Comparison of ENCODE assay signal across 9 cellular contexts in the genomic region with DNA sequence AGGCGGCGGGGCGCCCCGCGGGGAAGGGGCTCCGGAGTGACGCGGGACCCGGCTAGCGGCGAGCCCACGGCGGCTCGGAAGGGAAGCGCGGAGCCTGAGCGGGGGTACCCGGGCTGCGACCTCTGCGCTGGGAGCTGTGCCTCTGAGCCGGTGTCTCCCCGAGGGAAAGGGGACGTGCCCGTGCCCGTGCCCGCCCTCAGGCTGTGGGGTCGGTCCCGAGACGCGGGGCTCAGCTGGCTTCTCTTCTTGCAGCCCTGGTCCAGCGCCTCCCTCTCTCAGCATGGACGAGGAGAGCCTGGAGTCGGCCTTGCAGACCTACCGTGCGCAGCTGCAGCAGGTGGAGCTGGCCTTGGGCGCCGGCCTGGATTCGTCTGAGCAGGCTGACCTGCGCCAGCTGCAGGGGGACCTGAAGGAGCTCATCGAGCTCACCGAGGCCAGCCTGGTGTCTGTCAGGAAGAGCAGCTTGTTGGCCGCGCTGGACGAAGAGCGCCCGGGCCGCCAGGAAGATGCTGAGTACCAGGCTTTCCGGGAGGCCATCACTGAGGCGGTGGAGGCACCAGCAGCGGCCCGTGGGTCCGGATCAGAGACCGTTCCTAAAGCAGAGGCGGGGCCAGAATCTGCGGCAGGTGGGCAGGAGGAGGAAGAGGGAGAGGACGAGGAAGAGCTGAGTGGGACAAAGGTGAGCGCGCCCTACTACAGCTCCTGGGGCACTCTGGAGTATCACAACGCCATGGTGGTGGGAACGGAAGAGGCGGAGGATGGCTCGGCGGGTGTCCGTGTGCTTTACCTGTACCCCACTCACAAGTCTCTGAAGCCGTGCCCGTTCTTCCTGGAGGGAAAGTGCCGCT. TPM values are rescaled to one million over a fixed set of nuclear protein-coding genes. Genes with fewer than 3 reads are reported as not detected.
DNase-seq lines count a peak whose midpoint lies in the region; ATAC-seq and TF ChIP-seq lines count a peak whose summit lies in the region.
"Had no signal": no experiment of that assay in that cellular context is flagged by ENCODE, and none has a peak within 500 bp of the region (broad histone marks: within the 10 kb centered on the region; RNA-seq: fewer than 3 reads in every experiment).

No MANE protein-coding gene starts in this region.

- peak overlapping the region; percentile 64 to 66 for H3K27ac Mint-ChIP-seq in natural killer cell treated with Interleukin-12 subunit alpha and Interleukin-12 subunit beta and Interleukin-15 and Interleukin-18, amount 100 ng/mL, for 72 hours

- peak overlapping the region; percentile 90 for H3K4me3 Mint-ChIP-seq in natural killer cell treated with Interleukin-12 subunit alpha and Interleukin-12 subunit beta and Interleukin-15 and Interleukin-18, amount 100 ng/mL, for 72 hours

- H3K36me3 Mint-ChIP-seq in natural killer cell treated with Interleukin-12 subunit alpha and Interleukin-12 subunit beta and Interleukin-15 and Interleukin-18, amount 100 ng/mL, for 72 hours = peaks cover 19% of the 10 kb centered on the region

- H3K4me1 Mint-ChIP-seq in natural killer cell treated with Interleukin-12 subunit alpha and Interleukin-12 subunit beta and Interleukin-15 and Interleukin-18, amount 100 ng/mL, for 72 hours (ENCODE audit: low read depth in 2 of 2) = peaks cover 35% of the 10 kb centered on the region in 2 donors

- H3K27me3 Mint-ChIP-seq in natural killer cell treated with Interleukin-12 subunit alpha and Interleukin-12 subunit beta and Interleukin-15 and Interleukin-18, amount 100 ng/mL, for 72 hours = no peaks in the 10 kb centered on the region

- H3K4me3 ChIP-seq in GM06990 (replicated peaks; ENCODE audit: low read depth, low read length) (peak overlapping the region; percentile 83), HFF-Myc (replicated peaks; ENCODE audit: low read depth, low read length) (peak overlapping the region; percentile 90), SK-N-MC (peak overlapping the region; percentile 96)

- H3K27me3 ChIP-seq in GM06990 (replicated peaks; ENCODE audit: control insufficient read depth, insufficient read depth, low read length) = no peaks in the 10 kb centered on the region

- H3K9ac ChIP-seq in SK-N-MC (ENCODE audit: insufficient read length) = peak overlapping the region; percentile 82

- H3K36me3 ChIP-seq in GM06990 (ENCODE audit: control insufficient read depth, insufficient read depth, low read length) = peaks cover 28% of the 10 kb centered on the region
- peaks cover 40% of the 10 kb centered on the region for H3K36me3 ChIP-seq in SK-N-MC (ENCODE audit: insufficient read depth, low read length)

- H3K9me3 ChIP-seq in SK-N-MC (ENCODE audit: low read depth, low read length) = peaks cover 8% of the 10 kb centered on the region; the same call in 1 of the 2 replicates

- no peak overlapping the region for H3K27ac ChIP-seq in SK-N-MC

- H3K9me3 Mint-ChIP-seq in natural killer cell treated with Interleukin-12 subunit alpha and Interleukin-12 subunit beta and Interleukin-15 and Interleukin-18, amount 100 ng/mL, for 72 hours = peaks cover 3% of the 10 kb centered on the region

- peak; percentile 8 for ATAC-seq in esophagus mucosa
- ATAC-seq in natural killer cell treated with Interleukin-12 subunit alpha and Interleukin-12 subunit beta and Interleukin-15 and Interleukin-18, amount 100 ng/mL, for 72 hours = peak; percentile 1 to 18
- ATAC-seq in GM21619 (IDR thresholded peaks at IDR 0.05; ENCODE audit: unreplicated experiment) = no peak

- DNase-seq in GM06990 (ENCODE audit: extremely low read depth, insufficient read length) = no peak
- no peak for DNase-seq in HFF-Myc (ENCODE audit: extremely low read depth, low read depth)
- DNase-seq in SK-N-MC (ENCODE audit: low read depth, low spot score) = no peak
- no peak for DNase-seq in natural killer cell treated with Interleukin-12 subunit alpha and Interleukin-12 subunit beta and Interleukin-15 and Interleukin-18, amount 100 ng/mL, for 72 hours (ENCODE audit: low spot score)
- DNase-seq in AG08395 (ENCODE audit: low spot score) = no peak
- no peak for DNase-seq in NCI-H345 (lab: John Stamatoyannopoulos, UW)

- TF ChIP-seq CTCF in GM06990 (IDR thresholded peaks at IDR 0.05; ENCODE audit: insufficient read depth, low read length, poor library complexity, severe bottlenecking) (no peak), HFF-Myc (IDR thresholded peaks at IDR 0.05; ENCODE audit: low read depth, low read length, missing control alignments) (no peak)

RNA-seq across cellular contexts. Expression of gene ZGPAT, which starts 0.7 kb away (rescaled TPM):
- 11.1 TPM for total RNA-seq in esophagus mucosa
- total RNA-seq in natural killer cell treated with Interleukin-12 subunit alpha and Interleukin-12 subunit beta and Interleukin-15 and Interleukin-18, amount 100 ng/mL, for 72 hours = 10 to 100 TPM; 40.8 to 53.0 TPM

RNA-seq across cellular contexts. Expression of gene ARFRP1, which starts 0.7 kb away (rescaled TPM):
- total RNA-seq in esophagus mucosa = 31.1 TPM
- total RNA-seq in natural killer cell treated with Interleukin-12 subunit alpha and Interleukin-12 subunit beta and Interleukin-15 and Interleukin-18, amount 100 ng/mL, for 72 hours = 10 to 100 TPM; 52.4 to 87.0 TPM

RNA-seq across cellular contexts. Expression of gene TNFRSF6B, which starts 12.1 kb away (rescaled TPM):
- 4.5 TPM for total RNA-seq in esophagus mucosa
- total RNA-seq in natural killer cell treated with Interleukin-12 subunit alpha and Interleukin-12 subunit beta and Interleukin-15 and Interleukin-18, amount 100 ng/mL, for 72 hours = not detected
- total RNA-seq: T-helper 2 cell treated with Interferon-gamma antibody and Interleukin-4, amounts not matched to agents 100 ng/mL and 5 ng/mL, for 36 hours had no signal

RNA-seq across cellular contexts. Expression of gene LIME1, which starts 27.9 kb away (rescaled TPM):
- total RNA-seq in esophagus mucosa = 5.1 TPM
- total RNA-seq in natural killer cell treated with Interleukin-12 subunit alpha and Interleukin-12 subunit beta and Interleukin-15 and Interleukin-18, amount 100 ng/mL, for 72 hours = 10 to 100 TPM in 1 of 2 donors, 1 to 10 TPM in 1; 9.3 to 15.7 TPM

RNA-seq across cellular contexts. Expression of gene SLC2A4RG, which starts 31.1 kb away (rescaled TPM):
- total RNA-seq in esophagus mucosa = 60.9 TPM
- total RNA-seq in natural killer cell treated with Interleukin-12 subunit alpha and Interleukin-12 subunit beta and Interleukin-15 and Interleukin-18, amount 100 ng/mL, for 72 hours = 10 to 100 TPM; 21.0 to 31.1 TPM
